In genomic region chr14:80953211-80953610, GRCh38 we compare ENCODE assay signal across 5 cellular contexts. TPM values are rescaled to one million over a fixed set of nuclear protein-coding genes. Genes with fewer than 3 reads are reported as not detected.
"Had no signal": no experiment of that assay in that cellular context is flagged by ENCODE, and none has a peak within 500 bp of the region (broad histone marks: within the 10 kb centered on the region; RNA-seq: fewer than 3 reads in every experiment).

No MANE protein-coding gene starts in this region.

RNA-seq across cellular contexts. Expression of gene TSHR, which starts 2.2 kb away (rescaled TPM):
- total RNA-seq: HepG2, HT-29, HT1080, IMR-90, K562 had no signal
